ENCODE assay signal across 34 cellular contexts in genomic region chr2:42408009-42408408, GRCh38.
"Had no signal": no experiment of that assay in that cellular context is flagged by ENCODE, and none has a peak within 500 bp of the region (broad histone marks: within the 10 kb centered on the region; RNA-seq: fewer than 3 reads in every experiment).

No MANE protein-coding gene starts in this region.

- H3K9ac ChIP-seq: KMS-11 had no signal

- H3K27ac ChIP-seq: KMS-11 had no signal

- H3K27me3 ChIP-seq: MG63 had no signal

- H3K4me2 ChIP-seq: KMS-11 had no signal

- H3K4me3 ChIP-seq: MG63 had no signal

- H3K36me3 ChIP-seq: MG63 had no signal

- H3K9me3 ChIP-seq: MG63 had no signal

- DNase-seq: Karpas-422, Kasumi-1, MG63, MM.1S, MV-4-11, NCI-H1048, NCI-H1092, NCI-H1092 treated with DMSO at 0.1 percent for 48 hours, NCI-H1105, NCI-H1105 treated with DMSO at 0.1 percent for 48 hours, NCI-H1417, NCI-H1417 treated with DMSO at 0.1 percent for 48 hours, NCI-H1436, NCI-H146, NCI-H1694, NCI-H1694 treated with DMSO at 0.1 percent for 48 hours, NCI-H187, NCI-H187 treated with DMSO at 0.1 percent for 48 hours, NCI-H1930, NCI-H2029, NCI-H2029 treated with DMSO at 0.1 percent for 48 hours, NCI-H2081, NCI-H2081 treated with DMSO at 0.1 percent for 48 hours, NCI-H2107, NCI-H2171, NCI-H2171 treated with DMSO at 0.1 percent for 48 hours, NCI-H2227 treated with DMSO at 0.1 percent for 48 hours, NCI-H226, NCI-H345, NCI-H446, NCI-H446 treated with DMSO at 0.1 percent for 48 hours, NCI-H510A, NCI-H510A treated with DMSO at 0.1 percent for 48 hours had no signal
